ENCODE assay signal across 25 cellular contexts in genomic region chr2:104708967-104709366, GRCh38.
"Had no signal": no experiment of that assay in that cellular context is flagged by ENCODE, and none has a peak within 500 bp of the region (broad histone marks: within the 10 kb centered on the region; RNA-seq: fewer than 3 reads in every experiment).

No MANE protein-coding gene starts in this region.

- H3K27me3 ChIP-seq: colonic mucosa, dorsolateral prefrontal cortex, esophagus muscularis mucosa, esophagus squamous epithelium, foreskin keratinocyte, gastrocnemius medialis, heart left ventricle had no signal

- H3K4me3 ChIP-seq: colonic mucosa, coronary artery, dorsolateral prefrontal cortex, esophagus muscularis mucosa, esophagus squamous epithelium, gastrocnemius medialis, gastroesophageal sphincter, heart left ventricle, heart right ventricle had no signal

- H3K27ac ChIP-seq: colonic mucosa, coronary artery, dorsolateral prefrontal cortex, epithelial cell of prostate, esophagus muscularis mucosa, esophagus squamous epithelium, foreskin keratinocyte, gastrocnemius medialis, gastroesophageal sphincter, heart left ventricle, heart right ventricle had no signal

- H3K4me1 ChIP-seq: colonic mucosa, esophagus muscularis mucosa, esophagus squamous epithelium, foreskin keratinocyte, gastrocnemius medialis, gastroesophageal sphincter, heart left ventricle, heart right ventricle had no signal

- DNase-seq: colonic mucosa; cortex of kidney; dermis blood vessel endothelial cell; dorsolateral prefrontal cortex; effector CD4-positive, alpha-beta T cell; effector CD8-positive, alpha-beta T cell; effector memory CD4-positive, alpha-beta T cell; effector memory CD8-positive, alpha-beta T cell; endodermal cell; erythroblast; esophagus squamous epithelium; foreskin fibroblast; foreskin keratinocyte; foreskin melanocyte; gastrocnemius medialis; glutamatergic neuron; head of caudate nucleus; heart left ventricle; heart right ventricle had no signal

- H3K27ac Mint-ChIP-seq: dendritic cell treated with granulocyte-macrophage colony-stimulating factor and Interleukin-4, amounts not matched to agents 40 ng/mL and 50 ng/mL, for 4 days; effector memory CD8-positive, alpha-beta T cell; endodermal cell had no signal

- H3K27me3 Mint-ChIP-seq: dendritic cell treated with granulocyte-macrophage colony-stimulating factor and Interleukin-4, amounts not matched to agents 40 ng/mL and 50 ng/mL, for 4 days; effector memory CD8-positive, alpha-beta T cell had no signal

- ATAC-seq: effector memory CD8-positive, alpha-beta T cell; esophagus mucosa; foreskin keratinocyte; gastroesophageal sphincter; heart left ventricle; heart right ventricle had no signal

- H3K36me3 ChIP-seq: colonic mucosa, esophagus muscularis mucosa, esophagus squamous epithelium, gastrocnemius medialis, gastroesophageal sphincter, heart left ventricle, heart right ventricle had no signal

- H3K4me3 Mint-ChIP-seq: dendritic cell treated with granulocyte-macrophage colony-stimulating factor and Interleukin-4, amounts not matched to agents 40 ng/mL and 50 ng/mL, for 4 days; effector memory CD8-positive, alpha-beta T cell; endodermal cell had no signal

- H3K9me3 ChIP-seq: colonic mucosa, esophagus muscularis mucosa, esophagus squamous epithelium, gastrocnemius medialis, gastroesophageal sphincter, heart left ventricle, heart right ventricle had no signal

- H3K9me3 Mint-ChIP-seq: dendritic cell treated with granulocyte-macrophage colony-stimulating factor and Interleukin-4, amounts not matched to agents 40 ng/mL and 50 ng/mL, for 4 days had no signal
